ENCODE assay signal across 27 cellular contexts in the genomic region with DNA sequence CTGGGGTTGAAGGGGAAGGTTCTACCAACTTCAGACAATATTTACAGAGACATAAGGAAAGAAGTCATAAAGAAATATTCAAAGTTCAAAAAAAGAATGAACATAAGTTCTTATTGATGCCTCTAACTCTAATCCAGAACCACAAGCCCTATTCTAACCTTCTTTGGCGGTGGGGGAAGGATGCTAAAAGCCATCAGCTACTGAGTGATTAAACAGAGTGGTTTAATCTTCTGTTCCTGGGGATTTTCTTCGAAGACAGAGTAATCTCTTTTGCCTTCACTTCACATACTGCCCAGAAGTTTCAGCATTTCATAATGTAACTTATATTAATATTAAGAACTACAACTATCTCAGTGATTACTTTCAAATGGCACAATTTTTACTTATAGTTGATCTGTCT. TPM values are rescaled to one million over a fixed set of nuclear protein-coding genes. Genes with fewer than 3 reads are reported as not detected.
DNase-seq lines count a peak whose midpoint lies in the region; ATAC-seq, FAIRE-seq and TF ChIP-seq lines count a peak whose summit lies in the region.
"Had no signal": no experiment of that assay in that cellular context is flagged by ENCODE, and none has a peak within 500 bp of the region (broad histone marks: within the 10 kb centered on the region; RNA-seq: fewer than 3 reads in every experiment).

No MANE protein-coding gene starts in this region.

- H3K27ac Mint-ChIP-seq in effector memory CD8-positive, alpha-beta T cell: no peak overlapping the region
- H3K27ac Mint-ChIP-seq: activated B cell treated with CpG ODN at 0.5 μM for 24 hours; activated CD4-positive, alpha-beta T cell treated with anti-CD3 and anti-CD28 coated beads, Interleukin-2, amount 10 ng/mL, durations not matched to agents 7 days and 5 days; activated naive CD8-positive, alpha-beta T cell treated with anti-CD3 and anti-CD28 coated beads for 36 hours; activated T-cell treated with anti-CD3 and anti-CD28 coated beads, Interleukin-2, amount 50 U/mL, for 24 hours; naive thymus-derived CD8-positive, alpha-beta T cell; stimulated activated naive B cell treated with anti-CD40 and anti-IgM and Interleukin-4, amounts not matched to agents 10 μg/mL and 1 μg/mL and 100 μg/mL, for 72 hours; T-cell had no signal

- ATAC-seq in gastroesophageal sphincter: no peak
- ATAC-seq in SK-N-SH treated with all-trans-retinoic acid at 6 μM for 48 hours: no peak
- no peak for ATAC-seq in effector memory CD8-positive, alpha-beta T cell (replicated peaks)
- ATAC-seq: naive thymus-derived CD8-positive, alpha-beta T cell; stimulated activated naive B cell treated with anti-CD40 and anti-IgM and Interleukin-4, amounts not matched to agents 10 μg/mL and 1 μg/mL and 100 μg/mL, for 72 hours; T-cell had no signal

- H3K36me3 ChIP-seq in PC-9 (ENCODE audit: low read depth) (no peaks in the 10 kb centered on the region), gastroesophageal sphincter (no peaks in the 10 kb centered on the region), rectal smooth muscle tissue (ENCODE audit: control insufficient read depth, insufficient read depth, low read length) (no peaks in the 10 kb centered on the region)
- H3K36me3 ChIP-seq: uterus had no signal

- POLR2A ChIA-PET in PC-9 (lab: Charles Lee; ENCODE audit: unreplicated experiment): no interaction called here

- H3K9ac ChIP-seq in rectal smooth muscle tissue (ENCODE audit: low read length): no peak overlapping the region

- no peaks in the 10 kb centered on the region for H3K36me3 Mint-ChIP-seq in effector memory CD8-positive, alpha-beta T cell (ENCODE audit: insufficient read depth)
- H3K36me3 Mint-ChIP-seq: activated naive CD8-positive, alpha-beta T cell treated with anti-CD3 and anti-CD28 coated beads for 36 hours; naive thymus-derived CD8-positive, alpha-beta T cell; T-cell had no signal

- BruUV-seq in PC-9 (replicated peaks; lab: Mats Ljungman, UMichigan): no TSS peak

- H3K27me3 Mint-ChIP-seq in effector memory CD8-positive, alpha-beta T cell: peaks cover 27 to 66% of the 10 kb centered on the region in 2 donors
- H3K27me3 Mint-ChIP-seq: activated B cell treated with CpG ODN at 0.5 μM for 24 hours; activated CD4-positive, alpha-beta T cell treated with anti-CD3 and anti-CD28 coated beads, Interleukin-2, amount 10 ng/mL, durations not matched to agents 7 days and 5 days; activated naive CD8-positive, alpha-beta T cell treated with anti-CD3 and anti-CD28 coated beads for 36 hours had no signal

- FAIRE-seq in D721Med (lab: Jason Lieb, UNC): peak; percentile 88

- H4K20me1 ChIP-seq in PC-9 (ENCODE audit: insufficient read depth): no peaks in the 10 kb centered on the region

- no peak overlapping the region for H3K4me3 Mint-ChIP-seq in effector memory CD8-positive, alpha-beta T cell
- H3K4me3 Mint-ChIP-seq: activated B cell treated with CpG ODN at 0.5 μM for 24 hours; activated CD4-positive, alpha-beta T cell treated with anti-CD3 and anti-CD28 coated beads, Interleukin-2, amount 10 ng/mL, durations not matched to agents 7 days and 5 days; activated naive CD8-positive, alpha-beta T cell treated with anti-CD3 and anti-CD28 coated beads for 36 hours; activated T-cell treated with anti-CD3 and anti-CD28 coated beads, Interleukin-2, amount 50 U/mL, for 24 hours; naive thymus-derived CD8-positive, alpha-beta T cell; stimulated activated naive B cell treated with anti-CD40 and anti-IgM and Interleukin-4, amounts not matched to agents 10 μg/mL and 1 μg/mL and 100 μg/mL, for 72 hours; T-cell had no signal

- H3K4me2 ChIP-seq in PC-9: no peak overlapping the region

- no peaks in the 10 kb centered on the region for H3K27me3 ChIP-seq in PC-9 (ENCODE audit: insufficient read depth, low read depth)
- no peaks in the 10 kb centered on the region for H3K27me3 ChIP-seq in gastroesophageal sphincter
- H3K27me3 ChIP-seq in rectal smooth muscle tissue (ENCODE audit: control insufficient read depth, insufficient read depth, low read length): no peaks in the 10 kb centered on the region
- H3K27me3 ChIP-seq: SJSA1, uterus had no signal

- H3F3A ChIP-seq in PC-9 (ENCODE audit: insufficient read depth, low read depth): peaks cover 17% of the 10 kb centered on the region

- H3K9me3 Mint-ChIP-seq in effector memory CD8-positive, alpha-beta T cell: no peaks in the 10 kb centered on the region
- H3K9me3 Mint-ChIP-seq: activated B cell treated with CpG ODN at 0.5 μM for 24 hours; activated CD4-positive, alpha-beta T cell treated with anti-CD3 and anti-CD28 coated beads, Interleukin-2, amount 10 ng/mL, durations not matched to agents 7 days and 5 days; activated naive CD8-positive, alpha-beta T cell treated with anti-CD3 and anti-CD28 coated beads for 36 hours; activated T-cell treated with anti-CD3 and anti-CD28 coated beads, Interleukin-2, amount 50 U/mL, for 24 hours; naive thymus-derived CD8-positive, alpha-beta T cell; stimulated activated naive B cell treated with anti-CD40 and anti-IgM and Interleukin-4, amounts not matched to agents 10 μg/mL and 1 μg/mL and 100 μg/mL, for 72 hours; T-cell had no signal

- TF ChIP-seq EP300 in gastroesophageal sphincter (IDR thresholded peaks at IDR 0.05): no peak

- intact Hi-C loops in PC-9 (cut with micrococcal nuclease; ENCODE audit: unreplicated experiment): no loop called here

- peak; percentile 64 for DNase-seq in D721Med (ENCODE audit: insufficient read length, low spot score)
- no peak for DNase-seq in PC-9
- DNase-seq in DMS79 (lab: John Stamatoyannopoulos, UW): no peak
- no peak for DNase-seq in midbrain (lab: John Stamatoyannopoulos, UW)
- DNase-seq in effector memory CD8-positive, alpha-beta T cell: no peak
- DNase-seq: 8988T; activated B cell treated with CpG ODN at 0.5 μM for 24 hours; activated CD4-positive, alpha-beta T cell treated with anti-CD3 and anti-CD28 coated beads, Interleukin-2, amount 10 ng/mL, durations not matched to agents 7 days and 5 days; activated effector memory CD4-positive, alpha-beta T cell treated with anti-CD3 and anti-CD28 coated beads, Interleukin-2, amount 50 U/mL, for 16 hours; activated naive CD8-positive, alpha-beta T cell treated with anti-CD3 and anti-CD28 coated beads for 36 hours; activated T-cell treated with anti-CD3 and anti-CD28 coated beads, Interleukin-2, amount 50 U/mL, for 24 hours; aorta; head of caudate nucleus; kidney glomerular epithelial cell; MM.1S; naive thymus-derived CD8-positive, alpha-beta T cell; NCI-H1105 treated with DMSO at 0.1 percent for 48 hours; NCI-H526 treated with DMSO at 0.1 percent for 48 hours; occipital lobe; stimulated activated naive B cell treated with anti-CD40 and anti-IgM and Interleukin-4, amounts not matched to agents 10 μg/mL and 1 μg/mL and 100 μg/mL, for 72 hours; T-cell; uterus had no signal

- no peak overlapping the region for H2AFZ ChIP-seq in PC-9

- H3K27ac ChIP-seq in PC-9 (peak overlapping the region; percentile 65), gastroesophageal sphincter (peak overlapping the region in 3 of 4 donors; percentile 77 to 80 (median 79)), rectal smooth muscle tissue (ENCODE audit: low read depth, low read length) (peak overlapping the region; percentile 59)
- H3K27ac ChIP-seq: HL-60, SJSA1 had no signal

- CTCF ChIA-PET in PC-9 (lab: Charles Lee): interaction anchor here (0.6 kb wide), 1 partner anchor 160 kb away, joined by 3 read pairs; no protein-coding TSS in a partner anchor

- H3K9me3 ChIP-seq in PC-9 (ENCODE audit: insufficient read depth, low read depth) (no peaks in the 10 kb centered on the region), gastroesophageal sphincter (no peaks in the 10 kb centered on the region)
- H3K9me3 ChIP-seq: SJSA1, uterus had no signal

- H3K4me3 ChIP-seq in PC-9: no peak overlapping the region
- H3K4me3 ChIP-seq in gastroesophageal sphincter: no peak overlapping the region
- H3K4me3 ChIP-seq in rectal smooth muscle tissue (ENCODE audit: low read length): no peak overlapping the region
- H3K4me3 ChIP-seq: SJSA1, uterus had no signal

- no peak for TF ChIP-seq POLR2A in gastroesophageal sphincter (IDR thresholded peaks at IDR 0.05)

- 75 to 78% methylated on average over 2 of the region's 2 CpGs for WGBS in gastroesophageal sphincter (ENCODE audit: low coverage in 1 of 2), 2 donors

- no peaks in the 10 kb centered on the region for H3K4me1 Mint-ChIP-seq in effector memory CD8-positive, alpha-beta T cell (ENCODE audit: low read depth in 2 of 2)
- H3K4me1 Mint-ChIP-seq: activated B cell treated with CpG ODN at 0.5 μM for 24 hours; activated CD4-positive, alpha-beta T cell treated with anti-CD3 and anti-CD28 coated beads, Interleukin-2, amount 10 ng/mL, durations not matched to agents 7 days and 5 days; activated naive CD8-positive, alpha-beta T cell treated with anti-CD3 and anti-CD28 coated beads for 36 hours; naive thymus-derived CD8-positive, alpha-beta T cell; stimulated activated naive B cell treated with anti-CD40 and anti-IgM and Interleukin-4, amounts not matched to agents 10 μg/mL and 1 μg/mL and 100 μg/mL, for 72 hours; T-cell had no signal

- peaks cover 7% of the 10 kb centered on the region for H3K79me2 ChIP-seq in PC-9 (ENCODE audit: low read depth)

- H3K4me1 ChIP-seq in PC-9 (replicated peaks; ENCODE audit: insufficient read depth) (peaks cover 43% of the 10 kb centered on the region), gastroesophageal sphincter (peaks cover 3 to 75% (median 8%) of the 10 kb centered on the region in 3 donors), rectal smooth muscle tissue (ENCODE audit: control insufficient read depth, insufficient read depth, low read length) (peaks cover 17% of the 10 kb centered on the region)
- H3K4me1 ChIP-seq: SJSA1, uterus had no signal

- H3K9me2 ChIP-seq in PC-9 (ENCODE audit: insufficient read depth): no peaks in the 10 kb centered on the region

- TF ChIP-seq CTCF in D721Med (IDR thresholded peaks at IDR 0.05; ENCODE audit: insufficient read depth, missing control alignments) (no peak), PC-9 (conservative IDR thresholded peaks at IDR 0.05) (no peak), gastroesophageal sphincter (IDR thresholded peaks at IDR 0.05) (no peak)

RNA-seq across cellular contexts. Expression of a gene that starts 51.2 kb away (rescaled TPM):
- total RNA-seq in PC-9 (2021) (0.11 TPM in 1 of 2 replicates, not detected in the other), gastroesophageal sphincter (under 1 TPM in 2 of 4 donors, not detected in 2; 0.62 to 0.96 TPM)
- total RNA-seq: activated CD4-positive, alpha-beta T cell treated with anti-CD3 and anti-CD28 coated beads, Interleukin-2, amount 10 ng/mL, durations not matched to agents 7 days and 5 days; activated naive CD8-positive, alpha-beta T cell treated with anti-CD3 and anti-CD28 coated beads for 36 hours; naive thymus-derived CD8-positive, alpha-beta T cell; occipital lobe; T-cell had no signal
